Comparison of ENCODE assay signal across 36 cellular contexts in the genomic region with DNA sequence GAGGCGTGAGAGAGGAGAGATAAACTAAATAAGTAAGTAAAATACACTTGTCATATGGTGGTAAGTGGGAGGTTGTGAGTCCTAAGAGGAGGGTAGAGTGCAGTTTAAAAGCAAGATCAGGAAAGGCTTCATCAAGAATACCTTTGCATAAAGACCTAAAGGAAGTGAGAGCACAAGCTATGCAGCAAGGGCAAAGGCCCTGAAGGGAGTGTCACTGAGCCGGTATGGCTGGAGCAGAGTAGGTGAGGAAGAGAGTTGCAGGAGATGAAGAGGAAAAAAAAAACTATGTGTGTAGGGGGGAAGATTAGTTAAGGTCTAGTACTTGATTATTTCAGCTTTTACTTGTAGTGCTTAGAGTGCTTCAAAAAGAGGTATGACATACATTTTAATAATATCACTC.
"Had no signal": no experiment of that assay in that cellular context is flagged by ENCODE, and none has a peak within 500 bp of the region (broad histone marks: within the 10 kb centered on the region; RNA-seq: fewer than 3 reads in every experiment).

No MANE protein-coding gene starts in this region.

- H3K4me3 ChIP-seq: ascending aorta, cardiac muscle cell had no signal

- H3K27ac ChIP-seq: ascending aorta, cardiac muscle cell, VCaP had no signal

- H3K4me1 Mint-ChIP-seq: activated B cell treated with CpG ODN at 0.5 μM for 24 hours; activated CD4-positive, alpha-beta T cell treated with anti-CD3 and anti-CD28 coated beads, Interleukin-2, amount 10 ng/mL, durations not matched to agents 24 days and 14 days; activated naive CD4-positive, alpha-beta T cell treated with anti-CD3 and anti-CD28 coated beads, Interleukin-2, amount 10 ng/mL, durations not matched to agents 7 days and 5 days; activated naive CD4-positive, alpha-beta T cell treated with anti-CD3 and anti-CD28 coated beads, Interleukin-2, amount 50 U/mL, for 24 hours; activated naive CD8-positive, alpha-beta T cell treated with anti-CD3 and anti-CD28 coated beads, Interleukin-2, amount 50 U/mL, for 24 hours; central memory CD8-positive, alpha-beta T cell had no signal

- DNase-seq: activated B cell treated with CpG ODN at 0.5 μM for 24 hours; activated CD4-positive, alpha-beta memory T cell treated with anti-CD3 and anti-CD28 coated beads for 36 hours; activated CD4-positive, alpha-beta T cell treated with anti-CD3 and anti-CD28 coated beads for 4 hours; activated CD4-positive, alpha-beta T cell treated with anti-CD3 and anti-CD28 coated beads, Interleukin-2, amount 10 ng/mL, durations not matched to agents 24 days and 14 days; activated CD4-positive, alpha-beta T cell treated with anti-CD3 and anti-CD28 coated beads, Interleukin-2, amount 50 U/mL, for 1 hour; activated CD4-positive, alpha-beta T cell treated with anti-CD3 and anti-CD28 coated beads, Interleukin-2, amount 50 U/mL, for 4 hours; activated CD4-positive, CD25-positive, alpha-beta regulatory T cell treated with anti-CD3 and anti-CD28 coated beads, Interleukin-2, amount 50 U/mL, for 72 hours; activated CD8-positive, alpha-beta memory T cell treated with anti-CD3 and anti-CD28 coated beads, Interleukin-2, amount 50 U/mL, for 4 hours; activated CD8-positive, alpha-beta T cell treated with anti-CD3 and anti-CD28 coated beads for 36 hours; activated effector memory CD4-positive, alpha-beta T cell treated with Interleukin-2 at 50 U/mL for 16 hours; activated gamma-delta T cell; activated naive CD4-positive, alpha-beta T cell treated with anti-CD3 and anti-CD28 coated beads, Interleukin-2, amount 10 ng/mL, durations not matched to agents 7 days and 5 days; activated naive CD4-positive, alpha-beta T cell treated with Interleukin-2 at 50 U/mL for 16 hours; activated naive CD8-positive, alpha-beta T cell treated with anti-CD3 and anti-CD28 coated beads, Interleukin-2, amount 10 ng/mL, durations not matched to agents 7 days and 5 days; activated naive CD8-positive, alpha-beta T cell treated with anti-CD3 and anti-CD28 coated beads, Interleukin-2, amount 50 U/mL, for 24 hours; activated T-cell treated with anti-CD3 and anti-CD28 coated beads for 4 hours; activated T-cell treated with anti-CD3 and anti-CD28 coated beads, Interleukin-2, amount 50 U/mL, for 1 hour; activated T-cell treated with anti-CD3 and anti-CD28 coated beads, Interleukin-2, amount 50 U/mL, for 48 hours; amygdala; anterior cingulate cortex; caudate nucleus; T-helper 1 cell; T-helper 2 cell; T-helper 9 cell had no signal

- H3K9me3 ChIP-seq: ascending aorta had no signal

- ATAC-seq: activated CD8-positive, alpha-beta T cell treated with anti-CD3 and anti-CD28 coated beads for 36 hours; activated naive CD8-positive, alpha-beta T cell treated with anti-CD3 and anti-CD28 coated beads, Interleukin-2, amount 50 U/mL, for 24 hours had no signal

- H3K27me3 ChIP-seq: ascending aorta, cardiac muscle cell had no signal

- H3K9me3 Mint-ChIP-seq: activated naive CD4-positive, alpha-beta T cell treated with anti-CD3 and anti-CD28 coated beads, Interleukin-2, amount 10 ng/mL, durations not matched to agents 7 days and 5 days; activated naive CD8-positive, alpha-beta T cell treated with anti-CD3 and anti-CD28 coated beads, Interleukin-2, amount 10 ng/mL, durations not matched to agents 7 days and 5 days; central memory CD8-positive, alpha-beta T cell had no signal

- H3K36me3 Mint-ChIP-seq: activated naive CD4-positive, alpha-beta T cell treated with anti-CD3 and anti-CD28 coated beads, Interleukin-2, amount 10 ng/mL, durations not matched to agents 7 days and 5 days had no signal

- H3K27me3 Mint-ChIP-seq: activated B cell treated with CpG ODN at 0.5 μM for 24 hours; activated CD4-positive, alpha-beta memory T cell treated with anti-CD3 and anti-CD28 coated beads for 36 hours; activated CD4-positive, alpha-beta T cell treated with anti-CD3 and anti-CD28 coated beads, Interleukin-2, amount 10 ng/mL, durations not matched to agents 24 days and 14 days; activated CD8-positive, alpha-beta T cell treated with anti-CD3 and anti-CD28 coated beads for 36 hours; activated naive CD4-positive, alpha-beta T cell treated with anti-CD3 and anti-CD28 coated beads, Interleukin-2, amount 10 ng/mL, durations not matched to agents 7 days and 5 days; activated naive CD4-positive, alpha-beta T cell treated with anti-CD3 and anti-CD28 coated beads, Interleukin-2, amount 50 U/mL, for 24 hours; activated naive CD8-positive, alpha-beta T cell; activated naive CD8-positive, alpha-beta T cell treated with anti-CD3 and anti-CD28 coated beads, Interleukin-2, amount 50 U/mL, for 24 hours; brain; central memory CD8-positive, alpha-beta T cell had no signal

- FAIRE-seq: bronchial epithelial cell, TTC549 had no signal

- H3K36me3 ChIP-seq: ascending aorta, cardiac muscle cell had no signal

- H3K4me3 Mint-ChIP-seq: activated B cell treated with CpG ODN at 0.5 μM for 24 hours; activated CD4-positive, alpha-beta memory T cell treated with anti-CD3 and anti-CD28 coated beads for 36 hours; activated CD4-positive, alpha-beta T cell treated with anti-CD3 and anti-CD28 coated beads, Interleukin-2, amount 10 ng/mL, durations not matched to agents 24 days and 14 days; activated CD8-positive, alpha-beta T cell treated with anti-CD3 and anti-CD28 coated beads for 36 hours; activated naive CD4-positive, alpha-beta T cell treated with anti-CD3 and anti-CD28 coated beads, Interleukin-2, amount 10 ng/mL, durations not matched to agents 7 days and 5 days; activated naive CD4-positive, alpha-beta T cell treated with anti-CD3 and anti-CD28 coated beads, Interleukin-2, amount 50 U/mL, for 24 hours; activated naive CD8-positive, alpha-beta T cell; activated naive CD8-positive, alpha-beta T cell treated with anti-CD3 and anti-CD28 coated beads, Interleukin-2, amount 10 ng/mL, durations not matched to agents 7 days and 5 days; activated naive CD8-positive, alpha-beta T cell treated with anti-CD3 and anti-CD28 coated beads, Interleukin-2, amount 50 U/mL, for 24 hours; brain; central memory CD8-positive, alpha-beta T cell; T-helper 1 cell treated with Interleukin-12 subunit alpha and Interleukin-12 subunit beta and Interleukin-4 antibody, amounts not matched to agents 30 μg/mL and 1 μg/mL, for 36 hours; T-helper 2 cell treated with Interferon-gamma antibody and Interleukin-4, amounts not matched to agents 5 μg/mL and 100 μg/mL, for 36 hours had no signal

- H3K4me1 ChIP-seq: ascending aorta had no signal

- H3K27ac Mint-ChIP-seq: activated B cell treated with CpG ODN at 0.5 μM for 24 hours; activated CD4-positive, alpha-beta memory T cell treated with anti-CD3 and anti-CD28 coated beads for 36 hours; activated CD4-positive, alpha-beta T cell treated with anti-CD3 and anti-CD28 coated beads, Interleukin-2, amount 10 ng/mL, durations not matched to agents 24 days and 14 days; activated CD8-positive, alpha-beta T cell treated with anti-CD3 and anti-CD28 coated beads for 36 hours; activated naive CD4-positive, alpha-beta T cell treated with anti-CD3 and anti-CD28 coated beads, Interleukin-2, amount 10 ng/mL, durations not matched to agents 7 days and 5 days; activated naive CD4-positive, alpha-beta T cell treated with anti-CD3 and anti-CD28 coated beads, Interleukin-2, amount 50 U/mL, for 24 hours; activated naive CD8-positive, alpha-beta T cell; activated naive CD8-positive, alpha-beta T cell treated with anti-CD3 and anti-CD28 coated beads, Interleukin-2, amount 10 ng/mL, durations not matched to agents 7 days and 5 days; activated naive CD8-positive, alpha-beta T cell treated with anti-CD3 and anti-CD28 coated beads, Interleukin-2, amount 50 U/mL, for 24 hours; activated T-helper 2 cell treated with anti-CD3 and anti-CD28 coated beads, Interferon-gamma antibody, Interleukin-2, Interleukin-4, amounts not matched to agents 10 μg/mL and 5 μg/mL and 100 μg/mL, durations not matched to agents 14 hours and 24 hours and 36 hours; brain; T-helper 1 cell treated with Interleukin-12 subunit alpha and Interleukin-12 subunit beta and Interleukin-4 antibody, amounts not matched to agents 30 μg/mL and 1 μg/mL, for 36 hours; T-helper 2 cell treated with Interferon-gamma antibody and Interleukin-4, amounts not matched to agents 5 μg/mL and 100 μg/mL, for 36 hours had no signal
